8 cellular contexts compared by ENCODE assay signal in genomic region chr12:57846577-57847319, GRCh38. TPM values are rescaled to one million over a fixed set of nuclear protein-coding genes. Genes with fewer than 3 reads are reported as not detected.
DNase-seq lines count a peak whose midpoint lies in the region; ATAC-seq and TF ChIP-seq lines count a peak whose summit lies in the region.

TSS of gene CTDSP2 (minus strand) at chr12:57846729. CDS start at chr12:57846435, 294 bp downstream.

- no peak for TF ChIP-seq CTCF in GM06990 (IDR thresholded peaks at IDR 0.05; ENCODE audit: insufficient read depth, low read length, poor library complexity, severe bottlenecking)
- TF ChIP-seq CTCF in heart left ventricle (IDR thresholded peaks at IDR 0.05) = peak in 1 of 12 donors; percentile 9
- peak in 1 of 5 experiments; percentile 26 for TF ChIP-seq CTCF in transverse colon (IDR thresholded peaks at IDR 0.05)

- peak within 1 kb of the TSS; percentile 91 for H3K4me3 ChIP-seq in GM06990 (replicated peaks; ENCODE audit: low read depth, low read length)
- peak within 1 kb of the TSS; percentile 72 to 100 (median 96) for H3K4me3 ChIP-seq in heart left ventricle
- peak within 1 kb of the TSS; percentile 66 to 98 (median 84) for H3K4me3 ChIP-seq in transverse colon

- in situ Hi-C loops in transverse colon (cut with MboI; ENCODE audit: low pct_ligation_motif_present in 1 of 4, low pct_unique_long_range_greater_than_20kb in 1 of 4, low sequenced_read_pairs in 3 of 4) = loop anchor here in 2 of 4 donors (5.0 to 10.0 kb wide), 2 partner anchors 46 to 48 kb away; no protein-coding TSS in a partner anchor

- H3K36me3 Mint-ChIP-seq in T-helper 1 cell treated with Interleukin-12 subunit alpha and Interleukin-12 subunit beta and Interleukin-4 antibody, amounts not matched to agents 30 μg/mL and 1 μg/mL, for 36 hours (ENCODE audit: low read depth) = no peaks in the 10 kb centered on the region

- H3K4me1 ChIP-seq in heart left ventricle (peaks cover 16 to 49% (median 42%) of the 10 kb centered on the region in 12 donors), transverse colon (peaks cover 17 to 37% (median 31%) of the 10 kb centered on the region in 4 donors)

- H3K36me3 ChIP-seq in GM06990 (ENCODE audit: control insufficient read depth, insufficient read depth, low read length) (no peaks in the 10 kb centered on the region), heart left ventricle (peaks cover 0 to 6% (median 0%) of the 10 kb centered on the region in 9 donors), transverse colon (no peaks in the 10 kb centered on the region)

- intact Hi-C loops in heart left ventricle (cut with DNase I) (loop anchor here in 5 of 10 donors (2.0 to 5.0 kb wide), 5 partner anchors 18 to 51 kb away; no protein-coding TSS in a partner anchor), transverse colon (cut with DNase I; ENCODE audit: low total_unique reads) (no loop called here)

- 0 to 1% (median 1%) methylated on average over 28 to 58 of the region's 58 CpGs for WGBS in heart left ventricle, 4 donors
- 1% methylated on average over 44 of the region's 58 CpGs; no CpG with 5 or more reads in 1 of the 2 donors for WGBS in transverse colon (ENCODE audit: low coverage in 1 of 2), 2 donors

- DNase-seq in GM06990 (ENCODE audit: extremely low read depth, insufficient read length) (peak; percentile 91), NCI-H1694 treated with DMSO at 0.1 percent for 48 hours (lab: John Stamatoyannopoulos, UW) (peak; percentile 94), amniotic epithelial cell (ENCODE audit: low read depth) (peak; percentile 98), heart left ventricle (peak; percentile 100), pons (ENCODE audit: low spot score) (peak; percentile 97), transverse colon (peak; percentile 100)

- TF ChIP-seq EP300 in transverse colon (IDR thresholded peaks at IDR 0.05; ENCODE audit: low read depth) = no peak

- H3K9me3 Mint-ChIP-seq in T-helper 1 cell treated with Interleukin-12 subunit alpha and Interleukin-12 subunit beta and Interleukin-4 antibody, amounts not matched to agents 30 μg/mL and 1 μg/mL, for 36 hours = no peaks in the 10 kb centered on the region

- H3K27ac ChIP-seq in heart left ventricle = peak within 1 kb of the TSS; percentile 97 to 100 (median 100)
- H3K27ac ChIP-seq in transverse colon = peak within 1 kb of the TSS; percentile 98 to 99 (median 98)

- peak; percentile 55 for ATAC-seq in HG02840 (IDR thresholded peaks at IDR 0.05; ENCODE audit: low FRiP score, unreplicated experiment)
- ATAC-seq in heart left ventricle = peak; percentile 90 to 95 (median 92)

- peak within 1 kb of the TSS; percentile 78 for H3K4me3 Mint-ChIP-seq in T-helper 1 cell treated with Interleukin-12 subunit alpha and Interleukin-12 subunit beta and Interleukin-4 antibody, amounts not matched to agents 30 μg/mL and 1 μg/mL, for 36 hours

- no peaks in the 10 kb centered on the region; the same call in 1 of the 2 replicates for H3K27me3 ChIP-seq in GM06990 (replicated peaks; ENCODE audit: control insufficient read depth, insufficient read depth, low read length)
- H3K27me3 ChIP-seq in heart left ventricle = no peaks in the 10 kb centered on the region
- no peaks in the 10 kb centered on the region for H3K27me3 ChIP-seq in transverse colon

- H3K9me3 ChIP-seq in heart left ventricle = no peaks in the 10 kb centered on the region
- no peaks in the 10 kb centered on the region for H3K9me3 ChIP-seq in transverse colon

- H3K4me1 Mint-ChIP-seq in T-helper 1 cell treated with Interleukin-12 subunit alpha and Interleukin-12 subunit beta and Interleukin-4 antibody, amounts not matched to agents 30 μg/mL and 1 μg/mL, for 36 hours (ENCODE audit: low read depth) = peaks cover 31% of the 10 kb centered on the region

- peaks cover 26% of the 10 kb centered on the region for H3K27me3 Mint-ChIP-seq in T-helper 1 cell treated with Interleukin-12 subunit alpha and Interleukin-12 subunit beta and Interleukin-4 antibody, amounts not matched to agents 30 μg/mL and 1 μg/mL, for 36 hours (ENCODE audit: low read depth)

- H3K27ac Mint-ChIP-seq in T-helper 1 cell treated with Interleukin-12 subunit alpha and Interleukin-12 subunit beta and Interleukin-4 antibody, amounts not matched to agents 30 μg/mL and 1 μg/mL, for 36 hours = peak within 1 kb of the TSS; percentile 59

- TF ChIP-seq POLR2A in heart left ventricle (IDR thresholded peaks at IDR 0.05) (peak; percentile 54 to 97), transverse colon (IDR thresholded peaks at IDR 0.05) (peak; percentile 82)

RNA-seq across cellular contexts. Expression of gene CTDSP2, which starts in this region (rescaled TPM):
- total RNA-seq in heart left ventricle = 100 to 1,000 TPM in 3 of 9 donors, 10 to 100 TPM in 6; 69.9 to 191 (median 89.3) TPM
- 10 to 100 TPM; 28.0 to 68.4 TPM for polyA plus RNA-seq in heart left ventricle
- total RNA-seq in transverse colon = 100 to 1,000 TPM; 174 to 268 (median 231) TPM

Comparison
In these comparisons a context has a peak if more than half of its experiments do, and no peak if none do; other contexts are left out.
1. Peak in every context shown above with its lines: DNase-seq, ATAC-seq, H3K4me3 ChIP-seq and H3K27ac ChIP-seq.